Comparison of ENCODE assay signal across 11 cellular contexts in the genomic region with DNA sequence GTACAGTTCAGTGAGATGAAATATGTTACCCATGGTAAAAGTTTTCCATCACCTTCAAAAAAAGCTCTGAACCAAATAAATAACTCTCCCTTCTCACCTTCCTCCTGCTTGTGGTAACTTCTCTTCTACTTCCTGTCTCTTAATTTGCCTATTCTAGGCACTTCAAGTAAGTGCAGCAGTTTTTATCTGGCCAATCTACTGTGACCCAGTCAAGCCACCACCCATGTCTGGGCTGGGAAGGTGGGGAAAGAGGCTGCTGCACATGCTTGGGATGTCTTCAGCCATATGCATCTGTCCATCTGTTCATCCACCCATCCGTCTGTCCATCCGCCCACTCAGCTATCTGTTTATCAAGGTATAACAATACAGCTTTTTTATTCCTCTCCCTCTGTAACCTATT. TPM values are rescaled to one million over a fixed set of nuclear protein-coding genes. Genes with fewer than 3 reads are reported as not detected.
DNase-seq lines count a peak whose midpoint lies in the region; ATAC-seq and TF ChIP-seq lines count a peak whose summit lies in the region.
"Had no signal": no experiment of that assay in that cellular context is flagged by ENCODE, and none has a peak within 500 bp of the region (broad histone marks: within the 10 kb centered on the region; RNA-seq: fewer than 3 reads in every experiment).

No MANE protein-coding gene starts in this region.

- ATAC-seq in GM19467 (IDR thresholded peaks at IDR 0.05; ENCODE audit: unreplicated experiment) = peak; percentile 89
- peak; percentile 79 for ATAC-seq in HG03354 (IDR thresholded peaks at IDR 0.05; ENCODE audit: poor library complexity, severe bottlenecking, unreplicated experiment)
- ATAC-seq: HepG2 had no signal

- no peaks in the 10 kb centered on the region for H3K9me3 ChIP-seq in endodermal cell (ENCODE audit: control insufficient read depth, low read length)

- peak overlapping the region; percentile 21 for H3K27ac ChIP-seq in endodermal cell (ENCODE audit: low read depth, low read length)

- H3K4me3 Mint-ChIP-seq in endodermal cell = no peak overlapping the region

- H3K27me3 ChIP-seq in endodermal cell (ENCODE audit: control insufficient read depth, insufficient read depth, low read length, poor library complexity, severe bottlenecking) = no peaks in the 10 kb centered on the region

- no peak overlapping the region for H3K9ac ChIP-seq in endodermal cell (ENCODE audit: extremely low read depth, low read length, poor library complexity, severe bottlenecking)

- no peak overlapping the region for H3K4me3 ChIP-seq in endodermal cell (ENCODE audit: low read length)
- H3K4me3 ChIP-seq: skin epidermis had no signal

- DNase-seq in EH (ENCODE audit: low read depth) (peak; percentile 45), endodermal cell (no peak), COLO829 (ENCODE audit: low spot score) (no peak)
- no peak for DNase-seq in stimulated activated CD4-positive, alpha-beta T cell treated with anti-CD3 and anti-CD28 coated beads, Interleukin-4, amount 100 ng/mL, for 1 hour
- no peak for DNase-seq in activated CD8-positive, alpha-beta memory T cell treated with anti-CD3 and anti-CD28 coated beads, Interleukin-2, amount 50 U/mL, for 48 hours
- DNase-seq in stimulated activated CD8-positive, alpha-beta memory T cell treated with anti-CD3 and anti-CD28 coated beads, Interleukin-4, amount 100 ng/mL, for 48 hours = no peak
- DNase-seq: T-helper 9 cell had no signal

- no peak overlapping the region for H3K27ac Mint-ChIP-seq in endodermal cell

- H3K27me3 Mint-ChIP-seq in endodermal cell (ENCODE audit: insufficient read depth) = no peaks in the 10 kb centered on the region

- no peak for TF ChIP-seq CTCF in endodermal cell (conservative IDR thresholded peaks at IDR 0.05)

- peaks cover 79% of the 10 kb centered on the region for H3K36me3 Mint-ChIP-seq in endodermal cell (ENCODE audit: low read depth)

- 93% methylated on average over 2 of the region's 2 CpGs; no CpG with 5 or more reads in 1 of the 2 experiments for WGBS in endodermal cell (ENCODE audit: insufficient coverage in 1 of 2, insufficient read length in 1 of 2), 2 experiments

- H3K36me3 ChIP-seq in endodermal cell (ENCODE audit: control insufficient read depth, insufficient read depth, low read length) = peaks cover 83% of the 10 kb centered on the region

- no peaks in the 10 kb centered on the region for H3K9me3 Mint-ChIP-seq in endodermal cell

- peaks cover 7% of the 10 kb centered on the region for H3K4me1 ChIP-seq in endodermal cell (ENCODE audit: control insufficient read depth, insufficient read depth, low read length)

- H3K4me1 Mint-ChIP-seq in endodermal cell = peaks cover 21% of the 10 kb centered on the region

RNA-seq across cellular contexts. Expression of a gene that starts 31.6 kb away (rescaled TPM):
- 100 to 1,000 TPM; 138 to 207 TPM for total RNA-seq in endodermal cell
- polyA plus RNA-seq in endodermal cell (2013, experiment 1 of 2) = 164 TPM
- 157 TPM for polyA plus RNA-seq in endodermal cell (2013, experiment 2 of 2)
- total RNA-seq: HepG2 had no signal
- polyA plus RNA-seq: HepG2 had no signal
